In genomic region chr10:15344876-15345285, GRCh38 we compare ENCODE assay signal across 8 cellular contexts. TPM values are rescaled to one million over a fixed set of nuclear protein-coding genes. Genes with fewer than 3 reads are reported as not detected.
DNase-seq lines count a peak whose midpoint lies in the region; ATAC-seq and TF ChIP-seq lines count a peak whose summit lies in the region.

No MANE protein-coding gene starts in this region.

- H3K27ac Mint-ChIP-seq in activated T-cell treated with anti-CD3 and anti-CD28 coated beads, Interleukin-2, amount 50 U/mL, for 72 hours, result no peak overlapping the region

- H3K27ac ChIP-seq in heart left ventricle (peak overlapping the region in 9 of 12 donors; percentile 6 to 60 (median 35)), upper lobe of right lung (no peak overlapping the region)

- ATAC-seq in heart left ventricle (peak; percentile 14 to 85 (median 61)), upper lobe of right lung (peak; percentile 33), HG03097 (IDR thresholded peaks at IDR 0.05; ENCODE audit: low FRiP score, unreplicated experiment) (no peak)
- no peak for ATAC-seq in activated T-cell treated with anti-CD3 and anti-CD28 coated beads, Interleukin-2, amount 50 U/mL, for 72 hours (replicated peaks in 1 of 2)

- no peaks in the 10 kb centered on the region for H3K9me3 Mint-ChIP-seq in activated T-cell treated with anti-CD3 and anti-CD28 coated beads, Interleukin-2, amount 50 U/mL, for 72 hours

- intact Hi-C loops in heart left ventricle (cut with DNase I) (no loop called here), upper lobe of right lung (cut with DNase I) (no loop called here)

- H3K36me3 ChIP-seq in heart left ventricle (no peaks in the 10 kb centered on the region), upper lobe of right lung (no peaks in the 10 kb centered on the region)

- TF ChIP-seq CTCF in heart left ventricle (IDR thresholded peaks at IDR 0.05) (no peak), upper lobe of right lung (IDR thresholded peaks at IDR 0.05) (no peak)

- H3K27me3 Mint-ChIP-seq in activated T-cell treated with anti-CD3 and anti-CD28 coated beads, Interleukin-2, amount 50 U/mL, for 72 hours (ENCODE audit: low read depth), result peaks cover 18% of the 10 kb centered on the region

- H3K4me3 Mint-ChIP-seq in activated T-cell treated with anti-CD3 and anti-CD28 coated beads, Interleukin-2, amount 50 U/mL, for 72 hours, result no peak overlapping the region

- DNase-seq in SKM-1 treated with dmso at 0.1 percent for 144 hours (lab: John Stamatoyannopoulos, UW; ENCODE audit: unreplicated experiment) (peak; percentile 29), SKM-1 (lab: John Stamatoyannopoulos, UW; ENCODE audit: unreplicated experiment) (no peak), SW480 (ENCODE audit: low spot score) (peak; percentile 72), heart left ventricle (no peak), upper lobe of right lung (no peak), DMS79 (lab: John Stamatoyannopoulos, UW) (no peak)
- DNase-seq in activated T-cell treated with anti-CD3 and anti-CD28 coated beads, Interleukin-2, amount 50 U/mL, for 72 hours, result no peak

- H3K4me1 ChIP-seq in heart left ventricle (peaks cover 0 to 22% (median 13%) of the 10 kb centered on the region in 12 donors), upper lobe of right lung (no peaks in the 10 kb centered on the region)

- peaks cover 6% of the 10 kb centered on the region for H3K4me1 Mint-ChIP-seq in activated T-cell treated with anti-CD3 and anti-CD28 coated beads, Interleukin-2, amount 50 U/mL, for 72 hours (ENCODE audit: low read depth)

- H3K9me3 ChIP-seq in heart left ventricle (no peaks in the 10 kb centered on the region), upper lobe of right lung (no peaks in the 10 kb centered on the region)

- no peak for TF ChIP-seq POLR2A in heart left ventricle (IDR thresholded peaks at IDR 0.05)

- H3K36me3 Mint-ChIP-seq in activated T-cell treated with anti-CD3 and anti-CD28 coated beads, Interleukin-2, amount 50 U/mL, for 72 hours (ENCODE audit: insufficient read depth in 2 of 2), result no peaks in the 10 kb centered on the region

- 55 to 64% (median 61%) methylated on average over 8 of the region's 8 CpGs for WGBS in heart left ventricle, 4 donors

- H3K27me3 ChIP-seq in heart left ventricle, result no peaks in the 10 kb centered on the region
- no peaks in the 10 kb centered on the region for H3K27me3 ChIP-seq in upper lobe of right lung

- H3K4me3 ChIP-seq in heart left ventricle, result no peak overlapping the region
- no peak overlapping the region for H3K4me3 ChIP-seq in upper lobe of right lung

RNA-seq across cellular contexts. Expression of gene FAM171A1, which starts 26.2 kb away (rescaled TPM):
- total RNA-seq in heart left ventricle, result 10 to 100 TPM in 4 of 9 donors, 1 to 10 TPM in 5; 6.7 to 18.0 (median 9.9) TPM
- polyA plus RNA-seq in heart left ventricle, result 1 to 10 TPM; 4.1 to 9.8 TPM
- 17.3 TPM for total RNA-seq in upper lobe of right lung
- 1 to 10 TPM; 4.2 to 6.2 TPM for total RNA-seq in activated T-cell treated with anti-CD3 and anti-CD28 coated beads, Interleukin-2, amount 50 U/mL, for 72 hours

Comparison
In these comparisons a context has a peak if more than half of its experiments do, and no peak if none do; other contexts are left out.
1. DNase-seq: peak in SKM-1 treated with dmso at 0.1 percent for 144 hours (single experiment) and SW480 (single experiment); none in SKM-1 (single experiment), heart left ventricle (0 of 5), upper lobe of right lung (single experiment), activated T-cell treated with anti-CD3 and anti-CD28 coated beads, Interleukin-2, amount 50 U/mL, for 72 hours (0 of 2) and DMS79 (single experiment).
2. ATAC-seq: peak in heart left ventricle (4 of 4) and upper lobe of right lung (single experiment); none in HG03097 (single experiment) and activated T-cell treated with anti-CD3 and anti-CD28 coated beads, Interleukin-2, amount 50 U/mL, for 72 hours (0 of 2).